ENCODE assay signal across 25 cellular contexts in the genomic region with DNA sequence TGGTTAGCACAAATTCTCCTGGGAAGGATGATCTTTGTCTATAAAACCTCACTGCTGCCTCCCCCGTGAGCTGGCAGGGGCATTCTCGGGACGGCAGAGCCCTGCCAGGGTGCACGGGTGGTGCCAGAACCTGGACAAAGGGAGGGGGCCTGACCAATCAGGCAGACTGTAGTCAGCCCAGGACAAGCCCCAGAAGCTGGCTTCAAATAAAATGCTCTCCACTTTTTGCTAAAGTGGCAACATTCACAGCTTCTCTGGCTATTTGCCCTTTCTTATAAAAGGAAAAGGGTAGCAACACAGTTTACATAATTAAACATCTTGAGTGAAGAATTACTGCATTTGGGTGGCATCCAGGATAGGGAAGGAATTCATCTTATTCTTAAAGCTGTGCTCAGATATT. TPM values are rescaled to one million over a fixed set of nuclear protein-coding genes. Genes with fewer than 3 reads are reported as not detected.
DNase-seq lines count a peak whose midpoint lies in the region; ATAC-seq and TF ChIP-seq lines count a peak whose summit lies in the region.
"Had no signal": no experiment of that assay in that cellular context is flagged by ENCODE, and none has a peak within 500 bp of the region (broad histone marks: within the 10 kb centered on the region; RNA-seq: fewer than 3 reads in every experiment).

No MANE protein-coding gene starts in this region.

- ATAC-seq in HCT116 (peak; percentile 31; the same call in 1 of the 2 replicates), HG03045 (IDR thresholded peaks at IDR 0.05; ENCODE audit: unreplicated experiment) (no peak), HG02970 (IDR thresholded peaks at IDR 0.05; ENCODE audit: low FRiP score, unreplicated experiment) (no peak)
- ATAC-seq: activated T-cell treated with anti-CD3 and anti-CD28 coated beads, Interleukin-2, amount 50 U/mL, for 4 hours had no signal

- no peaks in the 10 kb centered on the region for H3K36me3 ChIP-seq in HCT116 (ENCODE audit: control insufficient read depth in 1 of 2, insufficient read depth in 2 of 2, low read length in 2 of 2)
- H3K36me3 ChIP-seq: BLaER1 had no signal

- peak overlapping the region; percentile 48 for H3K4me2 ChIP-seq in HCT116 (ENCODE audit: low read length)
- H3K4me2 ChIP-seq: BLaER1 had no signal

- no peaks in the 10 kb centered on the region for H3K9me3 ChIP-seq in HCT116 (ENCODE audit: control insufficient read depth in 1 of 2, insufficient read depth in 1 of 2, low read depth in 1 of 2, low read length in 2 of 2)
- H3K9me3 ChIP-seq: BLaER1 had no signal

- no peaks in the 10 kb centered on the region for H3K79me2 ChIP-seq in HCT116 (ENCODE audit: insufficient read depth, low read length)

- H2AFZ ChIP-seq in HCT116 (ENCODE audit: low read depth, low read length, poor library complexity, severe bottlenecking), result no peak overlapping the region

- CTCF ChIA-PET in HCT116 (lab: Charles Lee), result interaction anchor here (1.0 to 2.4 kb wide), 5 partner anchors 11 to 329 kb away, joined by 3 to 9 read pairs (median 3); no protein-coding TSS in a partner anchor

- H3K27ac ChIP-seq in HCT116 (ENCODE audit: low read depth, low read length) (no peak overlapping the region), caudate nucleus (ENCODE audit: low read depth, low read length) (no peak overlapping the region)
- H3K27ac ChIP-seq: BLaER1, VCaP had no signal

- no peak for TF ChIP-seq CTCF in HCT116 (IDR thresholded peaks at IDR 0.05 in 2 of 3, conservative IDR thresholded peaks at IDR 0.05 in 1 of 3; ENCODE audit: borderline replicate concordance in 1 of 3, insufficient read depth in 1 of 3, low read depth in 2 of 3, low read length in 2 of 3)

- in situ Hi-C loops in KBM-7 (cut with MboI; ENCODE audit: low pct_unique_long_range_greater_than_20kb, low sequenced_read_pairs), result loop anchor here (10.0 to 25.0 kb wide), 2 partner anchors 194 to 331 kb away; no protein-coding TSS in a partner anchor

- DNase-seq in HCT116 (ENCODE audit: low read depth, low spot score), result no peak
- DNase-seq in caudate nucleus (lab: John Stamatoyannopoulos, UW), result peak in 38 of 61 donors; percentile 5 to 70 (median 34)
- DNase-seq in hypothalamus (lab: John Stamatoyannopoulos, UW), result peak in 33 of 51 donors; percentile 13 to 80 (median 50)
- peak in 7 of 10 donors; percentile 25 to 89 (median 41) for DNase-seq in posterior cingulate gyrus
- no peak for DNase-seq in KBM-7
- no peak for DNase-seq in NCI-H82 (lab: John Stamatoyannopoulos, UW)
- DNase-seq: activated CD4-positive, alpha-beta T cell treated with anti-CD3 and anti-CD28 coated beads for 48 hours; activated gamma-delta T cell treated with Interleukin-2 at 50 U/mL for 16 hours; activated T-cell treated with anti-CD3 and anti-CD28 coated beads, Interleukin-2, amount 50 U/mL, for 4 hours; DMS53; effector CD4-positive, alpha-beta T cell; GOT3; mesenchymal stem cell; MM.1S; NCI-H1436; NCI-H774; Right ventricle myocardium superior had no signal

- RAD21 ChIA-PET in HCT116 (lab: Charles Lee; ENCODE audit: low non-redundant PET in 1 of 2, low total read pairs in 2 of 2, uncharacterized antibody in 2 of 2, unreplicated experiment in 2 of 2), result no interaction called here

- TF ChIP-seq RAD21 in HCT116 (IDR thresholded peaks at IDR 0.05; ENCODE audit: low read depth), result no peak

- H4K20me1 ChIP-seq in HCT116 (ENCODE audit: insufficient read depth), result no peaks in the 10 kb centered on the region
- H4K20me1 ChIP-seq: BLaER1 had no signal

- no peak for TF ChIP-seq POLR2A in HCT116 (IDR thresholded peaks at IDR 0.05; ENCODE audit: borderline replicate concordance, extremely low read depth, insufficient read depth, insufficient read length)

- H3K4me3 ChIP-seq in HCT116 (replicated peaks in 1 of 2; ENCODE audit: low read depth in 1 of 2, low read length in 2 of 2), result 0 out of 4 replicates have a peak overlapping the region, but pooled peaks of 1 of the 2 experiments have one; percentile 11
- H3K4me3 ChIP-seq: BLaER1, K562 had no signal

- H3K4me1 ChIP-seq in HCT116 (ENCODE audit: control insufficient read depth in 1 of 2, insufficient read depth in 2 of 2, low read length in 2 of 2), result peaks cover 16% of the 10 kb centered on the region in 2 experiments; a peak in 3 of 4 replicates
- H3K4me1 ChIP-seq: BLaER1 had no signal

- BruUV-seq in HCT116 (replicated peaks; lab: Mats Ljungman, UMichigan), result no TSS peak

- intact Hi-C loops in HCT116 (cut with micrococcal nuclease), result loop anchor here (5.0 kb wide), 1 partner anchor 319 kb away; no protein-coding TSS in a partner anchor
- intact Hi-C loops in posterior cingulate gyrus (cut with DNase I), result loop anchor here (1.0 to 5.0 kb wide), 2 partner anchors 18 to 49 kb away; partner anchors contain the start of gene SLC25A48

- no peak overlapping the region for H3K9ac ChIP-seq in HCT116 (ENCODE audit: low read length)
- H3K9ac ChIP-seq: BLaER1 had no signal

- no peaks in the 10 kb centered on the region; the same call in 1 of the 2 replicates for H3K27me3 ChIP-seq in HCT116 (ENCODE audit: insufficient read depth, low read length)
- H3K27me3 ChIP-seq: BLaER1 had no signal

- POLR2A ChIA-PET in HCT116 (lab: Charles Lee), result no interaction called here

- no peaks in the 10 kb centered on the region for H3K9me2 ChIP-seq in HCT116 (ENCODE audit: insufficient read depth)

TF ChIP-seq in HCT116, 20 proteins besides CTCF, POLR2A, EP300 and RAD21:
- TF ChIP-seq SIN3A (IDR thresholded peaks at IDR 0.05; ENCODE audit: low read depth) (no peak), EZH2 (IDR thresholded peaks at IDR 0.05) (no peak), ZFX (IDR thresholded peaks at IDR 0.05) (no peak), SP1 (IDR thresholded peaks at IDR 0.05; ENCODE audit: low read depth) (no peak), CBX3 (IDR thresholded peaks at IDR 0.05; ENCODE audit: low read depth) (no peak), EGR1 (IDR thresholded peaks at IDR 0.05; ENCODE audit: low read depth) (no peak), YY1 (IDR thresholded peaks at IDR 0.05; ENCODE audit: extremely low read depth, insufficient replicate concordance, low read depth, low read length) (no peak), TCF7L2 (IDR thresholded peaks at IDR 0.05; ENCODE audit: borderline replicate concordance, extremely low read depth, insufficient read depth, insufficient read length) (no peak), CEBPB (IDR thresholded peaks at IDR 0.05; ENCODE audit: low read depth) (no peak), JUND (IDR thresholded peaks at IDR 0.05) (no peak), POLR2AphosphoS5 (IDR thresholded peaks at IDR 0.05; ENCODE audit: low read depth, low read length) (no peak), REST (IDR thresholded peaks at IDR 0.05; ENCODE audit: low read depth) (no peak), EZH2phosphoT487 (IDR thresholded peaks at IDR 0.05; ENCODE audit: borderline replicate concordance) (no peak), FOSL1 (IDR thresholded peaks at IDR 0.05; ENCODE audit: low read depth) (no peak), ELF1 (IDR thresholded peaks at IDR 0.05; ENCODE audit: borderline replicate concordance, low read depth) (no peak)
- TF ChIP-seq, protein P1, sequence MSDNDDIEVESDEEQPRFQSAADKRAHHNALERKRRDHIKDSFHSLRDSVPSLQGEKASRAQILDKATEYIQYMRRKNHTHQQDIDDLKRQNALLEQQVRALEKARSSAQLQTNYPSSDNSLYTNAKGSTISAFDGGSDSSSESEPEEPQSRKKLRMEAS (IDR thresholded peaks at IDR 0.05), result no peak
- TF ChIP-seq, protein P2, sequence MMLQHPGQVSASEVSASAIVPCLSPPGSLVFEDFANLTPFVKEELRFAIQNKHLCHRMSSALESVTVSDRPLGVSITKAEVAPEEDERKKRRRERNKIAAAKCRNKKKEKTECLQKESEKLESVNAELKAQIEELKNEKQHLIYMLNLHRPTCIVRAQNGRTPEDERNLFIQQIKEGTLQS (IDR thresholded peaks at IDR 0.05), result no peak

RNA-seq across cellular contexts. Expression of gene IL9, which starts 14.4 kb away (rescaled TPM):
- total RNA-seq in HCT116 (2021; ENCODE audit: unreplicated experiment), result not detected
- not detected in 2 replicates for polyA plus RNA-seq in HCT116 (2012)
- total RNA-seq: K562, myocyte, renal cortical epithelial cell, Right ventricle myocardium superior had no signal
- polyA plus RNA-seq: K562 had no signal

RNA-seq across cellular contexts. Expression of gene SLC25A48, which starts 46.8 kb away (rescaled TPM):
- total RNA-seq in HCT116 (2021; ENCODE audit: unreplicated experiment), result 2.8 TPM
- polyA plus RNA-seq in HCT116 (2012), result 1.1 and 2.0 TPM in 2 replicates
- total RNA-seq: activated T-cell treated with anti-CD3 and anti-CD28 coated beads, Interleukin-2, amount 50 U/mL, for 4 hours; myocyte; renal cortical epithelial cell; Right ventricle myocardium superior; T-helper 2 cell treated with Interferon-gamma antibody and Interleukin-4, amounts not matched to agents 100 ng/mL and 5 ng/mL, for 36 hours had no signal

Comparison
In these comparisons a context has a peak if more than half of its experiments do, and no peak if none do; other contexts are left out.
1. DNase-seq: peak in caudate nucleus (38 of 61), hypothalamus (33 of 51) and posterior cingulate gyrus (7 of 10); none in HCT116 (single experiment), KBM-7 (single experiment) and NCI-H82 (single experiment).